In genomic region chr3:189121088-189121487, GRCh38 we compare ENCODE assay signal across 16 cellular contexts. TPM values are rescaled to one million over a fixed set of nuclear protein-coding genes. Genes with fewer than 3 reads are reported as not detected.
DNase-seq lines count a peak whose midpoint lies in the region; ATAC-seq and TF ChIP-seq lines count a peak whose summit lies in the region.
"Had no signal": no experiment of that assay in that cellular context is flagged by ENCODE, and none has a peak within 500 bp of the region (broad histone marks: within the 10 kb centered on the region; RNA-seq: fewer than 3 reads in every experiment).

No MANE protein-coding gene starts in this region.

- TF ChIP-seq CTCF in HL-60 (IDR thresholded peaks at IDR 0.05; ENCODE audit: insufficient read depth, low read length) (no peak), H9 (conservative IDR thresholded peaks at IDR 0.05) (no peak)

- H2AFZ ChIP-seq in ACC112 (ENCODE audit: low read length, unreplicated experiment) (peak overlapping the region; percentile 4), H9 (ENCODE audit: low read length) (no peak overlapping the region)

- no peak overlapping the region for H3T11ph ChIP-seq in H9 (ENCODE audit: low read length)

- no peaks in the 10 kb centered on the region for H3K27me3 ChIP-seq in ACC112 (ENCODE audit: insufficient read depth, low read length)
- H3K27me3 ChIP-seq in HL-60 (ENCODE audit: insufficient read depth, poor library complexity, severe bottlenecking) = no peaks in the 10 kb centered on the region
- no peaks in the 10 kb centered on the region for H3K27me3 ChIP-seq in H9 (ENCODE audit: insufficient read depth, low read length)
- H3K27me3 ChIP-seq: BE2C, brain microvascular endothelial cell had no signal

- peaks cover 6% of the 10 kb centered on the region for H3K9me3 ChIP-seq in H9 (ENCODE audit: control insufficient read depth, low read depth, low read length)

- H4K91ac ChIP-seq in H9 (ENCODE audit: insufficient read length, low read depth, low read length) = no peak overlapping the region

- no peaks in the 10 kb centered on the region for H3K4me1 Mint-ChIP-seq in activated T-helper 17 cell treated with anti-CD3 and anti-CD28 coated beads, Interleukin-2, amount 50 U/mL, for 72 hours
- peaks cover 3 to 24% of the 10 kb centered on the region in 2 donors for H3K4me1 Mint-ChIP-seq in natural killer cell treated with Interleukin-12 subunit alpha and Interleukin-12 subunit beta and Interleukin-15 and Interleukin-18, amount 100 ng/mL, for 72 hours (ENCODE audit: low read depth in 2 of 2)
- H3K4me1 Mint-ChIP-seq in H9 = peaks cover 2 to 5% of the 10 kb centered on the region in 2 experiments; a peak in 2 of 4 replicates

- no peaks in the 10 kb centered on the region for H3K23me2 ChIP-seq in H9 (ENCODE audit: insufficient read length, low read depth, low read length, poor library complexity, severe bottlenecking)

- no peak overlapping the region for H3K23ac ChIP-seq in H9 (ENCODE audit: insufficient read length, low read depth, low read length)

- H3K4me1 ChIP-seq in ACC112 (ENCODE audit: control insufficient read depth, insufficient read depth, low read length, unreplicated experiment) = peaks cover 13% of the 10 kb centered on the region
- H3K4me1 ChIP-seq in H9 (ENCODE audit: insufficient read depth, low read length) = no peaks in the 10 kb centered on the region

- H3K4me3 ChIP-seq in ACC112 (ENCODE audit: low read depth, low read length) = no peak overlapping the region
- H3K4me3 ChIP-seq in HL-60 (replicated peaks; ENCODE audit: insufficient read depth, low read length) = no peak overlapping the region

- peak; percentile 13 to 16 for DNase-seq in HL-60 (ENCODE audit: low read depth in 1 of 2, low spot score in 1 of 2)
- no peak for DNase-seq in natural killer cell treated with Interleukin-12 subunit alpha and Interleukin-12 subunit beta and Interleukin-15 and Interleukin-18, amount 100 ng/mL, for 72 hours (ENCODE audit: low spot score)
- no peak for DNase-seq in H9
- no peak for DNase-seq in stimulated activated CD4-positive, alpha-beta T cell treated with anti-CD3 and anti-CD28 coated beads, Interleukin-12 subunit alpha, Interleukin-12 subunit beta, amount 100 ng/mL, for 4 hours
- DNase-seq in activated CD4-positive, alpha-beta T cell treated with anti-CD3 and anti-CD28 coated beads for 4 hours = no peak
- no peak for DNase-seq in C1 segment of cervical spinal cord (lab: John Stamatoyannopoulos, UW)
- DNase-seq: activated naive CD4-positive, alpha-beta T cell treated with anti-CD3 and anti-CD28 coated beads for 36 hours; BE2C; brain microvascular endothelial cell; NCI-H1930; NCI-H510A treated with DMSO at 0.1 percent for 48 hours; stimulated activated naive CD4-positive, alpha-beta T cell treated with Interleukin-2 at 50 U/mL for 16 hours; WERI-Rb-1 had no signal

- no peak overlapping the region for H2BK5ac ChIP-seq in H9 (ENCODE audit: insufficient read length, low read length)

- H3K4me3 Mint-ChIP-seq in activated T-helper 17 cell treated with anti-CD3 and anti-CD28 coated beads, Interleukin-2, amount 50 U/mL, for 72 hours = peak overlapping the region; percentile 59
- H3K4me3 Mint-ChIP-seq in natural killer cell treated with Interleukin-12 subunit alpha and Interleukin-12 subunit beta and Interleukin-15 and Interleukin-18, amount 100 ng/mL, for 72 hours = peak overlapping the region; percentile 73
- H3K4me3 Mint-ChIP-seq in H9 = no peak overlapping the region
- H3K4me3 Mint-ChIP-seq: activated naive CD4-positive, alpha-beta T cell treated with anti-CD3 and anti-CD28 coated beads for 36 hours had no signal

- H3K4me2 ChIP-seq in H9 (ENCODE audit: insufficient read depth, insufficient read length, low read length) = no peak overlapping the region

- H3K9ac ChIP-seq in H9 (ENCODE audit: extremely low read depth, insufficient read length, low read length) = no peak overlapping the region

- H4K8ac ChIP-seq in H9 (replicated peaks; ENCODE audit: insufficient read length, low read depth, low read length) = no peak overlapping the region

- no peak overlapping the region for H3K56ac ChIP-seq in H9 (ENCODE audit: insufficient read length, low read depth, low read length)

- ATAC-seq in activated T-helper 17 cell treated with anti-CD3 and anti-CD28 coated beads, Interleukin-2, amount 50 U/mL, for 72 hours (replicated peaks) = peak; percentile 43
- peak in 1 of 2 donors; percentile 56 for ATAC-seq in natural killer cell treated with Interleukin-12 subunit alpha and Interleukin-12 subunit beta and Interleukin-15 and Interleukin-18, amount 100 ng/mL, for 72 hours
- ATAC-seq: Panc1 had no signal

- H3K14ac ChIP-seq in H9 (ENCODE audit: insufficient read depth, low read length) = no peak overlapping the region

- no peaks in the 10 kb centered on the region for H3K36me3 Mint-ChIP-seq in activated T-helper 17 cell treated with anti-CD3 and anti-CD28 coated beads, Interleukin-2, amount 50 U/mL, for 72 hours (ENCODE audit: low read depth)
- peaks cover 24% of the 10 kb centered on the region for H3K36me3 Mint-ChIP-seq in natural killer cell treated with Interleukin-12 subunit alpha and Interleukin-12 subunit beta and Interleukin-15 and Interleukin-18, amount 100 ng/mL, for 72 hours
- peaks cover 0 to 17% (median 3%) of the 10 kb centered on the region in 3 experiments; a peak in 5 of 7 replicates for H3K36me3 Mint-ChIP-seq in H9 (ENCODE audit: insufficient read depth in 1 of 3, low read depth in 3 of 3)

- H3K9me3 Mint-ChIP-seq in activated T-helper 17 cell treated with anti-CD3 and anti-CD28 coated beads, Interleukin-2, amount 50 U/mL, for 72 hours = no peaks in the 10 kb centered on the region
- no peaks in the 10 kb centered on the region for H3K9me3 Mint-ChIP-seq in natural killer cell treated with Interleukin-12 subunit alpha and Interleukin-12 subunit beta and Interleukin-15 and Interleukin-18, amount 100 ng/mL, for 72 hours
- H3K9me3 Mint-ChIP-seq in H9 = peaks cover 9 to 12% of the 10 kb centered on the region in 2 experiments

- no peaks in the 10 kb centered on the region for H4K20me1 ChIP-seq in H9 (ENCODE audit: control insufficient read depth, insufficient read depth, insufficient read length)

- H3K27ac ChIP-seq in ACC112 (ENCODE audit: low read depth, low read length) = no peak overlapping the region
- no peak overlapping the region for H3K27ac ChIP-seq in HL-60 (replicated peaks)
- no peak overlapping the region for H3K27ac ChIP-seq in H9 (ENCODE audit: insufficient read length, low read depth, low read length)
- H3K27ac ChIP-seq: brain microvascular endothelial cell, WERI-Rb-1 had no signal

- H3K79me1 ChIP-seq in H9 (ENCODE audit: insufficient read depth, low read depth, low read length, poor library complexity, severe bottlenecking) = no peaks in the 10 kb centered on the region

- H3K18ac ChIP-seq in H9 (ENCODE audit: insufficient read length, low read depth, low read length) = no peak overlapping the region

- no peak overlapping the region for H2BK120ac ChIP-seq in H9 (ENCODE audit: low read depth, low read length, poor library complexity, severe bottlenecking)

- no peaks in the 10 kb centered on the region; the same call in 1 of the 2 replicates for H3K36me3 ChIP-seq in ACC112 (ENCODE audit: insufficient read depth, low read length)
- H3K36me3 ChIP-seq: BE2C, brain microvascular endothelial cell, WERI-Rb-1 had no signal

- no peak overlapping the region for H3K4ac ChIP-seq in H9 (ENCODE audit: low read depth, low read length)

- WGBS in H9 (ENCODE audit: extremely low coverage, insufficient read length, low lambda C conversion rate) = no CpG with 5 or more reads among the region's 2 CpGs

- H3K79me2 ChIP-seq in ACC112 (ENCODE audit: control insufficient read depth, insufficient read depth, low read length, unreplicated experiment) (no peaks in the 10 kb centered on the region), H9 (ENCODE audit: insufficient read depth, low read length) (no peaks in the 10 kb centered on the region)

- no peak overlapping the region for H3K27ac Mint-ChIP-seq in activated T-helper 17 cell treated with anti-CD3 and anti-CD28 coated beads, Interleukin-2, amount 50 U/mL, for 72 hours
- peak overlapping the region; percentile 73 to 81 for H3K27ac Mint-ChIP-seq in natural killer cell treated with Interleukin-12 subunit alpha and Interleukin-12 subunit beta and Interleukin-15 and Interleukin-18, amount 100 ng/mL, for 72 hours
- no peak overlapping the region for H3K27ac Mint-ChIP-seq in H9
- H3K27ac Mint-ChIP-seq: activated naive CD4-positive, alpha-beta T cell treated with anti-CD3 and anti-CD28 coated beads for 36 hours had no signal

- H2BK20ac ChIP-seq in H9 (ENCODE audit: low read depth, low read length, poor library complexity, severe bottlenecking) = no peak overlapping the region

- H3K27me3 Mint-ChIP-seq in activated T-helper 17 cell treated with anti-CD3 and anti-CD28 coated beads, Interleukin-2, amount 50 U/mL, for 72 hours = no peaks in the 10 kb centered on the region
- peaks cover 0 to 2% of the 10 kb centered on the region in 2 donors for H3K27me3 Mint-ChIP-seq in natural killer cell treated with Interleukin-12 subunit alpha and Interleukin-12 subunit beta and Interleukin-15 and Interleukin-18, amount 100 ng/mL, for 72 hours
- no peaks in the 10 kb centered on the region for H3K27me3 Mint-ChIP-seq in H9 (ENCODE audit: low read depth)

- no peak overlapping the region for H2BK15ac ChIP-seq in H9 (ENCODE audit: low read depth, low read length)

- H4K5ac ChIP-seq in H9 (ENCODE audit: insufficient read length, low read depth, low read length) = no peak overlapping the region

- no peak overlapping the region for H2AK5ac ChIP-seq in H9 (ENCODE audit: insufficient read length, low read length)

- no peak overlapping the region for H2BK12ac ChIP-seq in H9 (ENCODE audit: insufficient read length, low read depth, low read length)

RNA-seq across cellular contexts. Expression of gene TPRG1, which starts 50.7 kb away (rescaled TPM):
- total RNA-seq in activated T-helper 17 cell treated with anti-CD3 and anti-CD28 coated beads, Interleukin-2, amount 50 U/mL, for 72 hours = 10 to 100 TPM in 1 of 2 donors, 1 to 10 TPM in 1; 6.0 to 14.7 TPM
- 1 to 10 TPM; 1.5 to 5.0 TPM for total RNA-seq in natural killer cell treated with Interleukin-12 subunit alpha and Interleukin-12 subunit beta and Interleukin-15 and Interleukin-18, amount 100 ng/mL, for 72 hours
- 0.20 and 0.66 TPM in 2 replicates for total RNA-seq in H9 (2021)

Comparison
In these comparisons a context has a peak if more than half of its experiments do, and no peak if none do; other contexts are left out.
1. DNase-seq: peak in HL-60 (2 of 2); none in natural killer cell treated with Interleukin-12 subunit alpha and Interleukin-12 subunit beta and Interleukin-15 and Interleukin-18, amount 100 ng/mL, for 72 hours (single experiment), H9 (single experiment), stimulated activated CD4-positive, alpha-beta T cell treated with anti-CD3 and anti-CD28 coated beads, Interleukin-12 subunit alpha, Interleukin-12 subunit beta, amount 100 ng/mL, for 4 hours (single experiment), activated CD4-positive, alpha-beta T cell treated with anti-CD3 and anti-CD28 coated beads for 4 hours (0 of 2) and C1 segment of cervical spinal cord (0 of 14).
2. H3K27ac Mint-ChIP-seq: peak in natural killer cell treated with Interleukin-12 subunit alpha and Interleukin-12 subunit beta and Interleukin-15 and Interleukin-18, amount 100 ng/mL, for 72 hours (2 of 2); none in activated T-helper 17 cell treated with anti-CD3 and anti-CD28 coated beads, Interleukin-2, amount 50 U/mL, for 72 hours (single experiment) and H9 (0 of 3).
3. H3K4me3 Mint-ChIP-seq: peak in activated T-helper 17 cell treated with anti-CD3 and anti-CD28 coated beads, Interleukin-2, amount 50 U/mL, for 72 hours (single experiment) and natural killer cell treated with Interleukin-12 subunit alpha and Interleukin-12 subunit beta and Interleukin-15 and Interleukin-18, amount 100 ng/mL, for 72 hours (single experiment); none in H9 (0 of 2).